23 cellular contexts compared by ENCODE assay signal in genomic region chr4:149706942-149707341, GRCh38.
A peak's percentile ranks its signal among the peaks of the same experiment; 100 is the strongest.
DNase-seq lines count a peak whose midpoint lies in the region; ATAC-seq, FAIRE-seq and TF ChIP-seq lines count a peak whose summit lies in the region.
"Had no signal": no experiment of that assay in that cellular context is flagged by ENCODE, and none has a peak within 500 bp of the region (broad histone marks: within the 10 kb centered on the region; RNA-seq: fewer than 3 reads in every experiment).

No MANE protein-coding gene starts in this region.

- H3K27me3 Mint-ChIP-seq in T-helper 2 cell treated with Interferon-gamma antibody and Interleukin-4, amounts not matched to agents 5 μg/mL and 100 μg/mL, for 36 hours (ENCODE audit: low read depth) = no peaks in the 10 kb centered on the region
- H3K27me3 Mint-ChIP-seq: naive B cell had no signal

- H3K4me3 Mint-ChIP-seq in T-helper 2 cell treated with Interferon-gamma antibody and Interleukin-4, amounts not matched to agents 5 μg/mL and 100 μg/mL, for 36 hours = no peak overlapping the region
- H3K4me3 Mint-ChIP-seq: CD14-positive monocyte; naive B cell; T-helper 1 cell treated with Interleukin-12 subunit alpha and Interleukin-12 subunit beta and Interleukin-4 antibody, amounts not matched to agents 30 μg/mL and 1 μg/mL, for 36 hours had no signal

- H3K9me3 Mint-ChIP-seq in T-helper 2 cell treated with Interferon-gamma antibody and Interleukin-4, amounts not matched to agents 5 μg/mL and 100 μg/mL, for 36 hours = no peaks in the 10 kb centered on the region
- H3K9me3 Mint-ChIP-seq: CD14-positive monocyte; naive B cell; T-helper 1 cell treated with Interleukin-12 subunit alpha and Interleukin-12 subunit beta and Interleukin-4 antibody, amounts not matched to agents 30 μg/mL and 1 μg/mL, for 36 hours had no signal

- no peaks in the 10 kb centered on the region for H3K36me3 Mint-ChIP-seq in T-helper 2 cell treated with Interferon-gamma antibody and Interleukin-4, amounts not matched to agents 5 μg/mL and 100 μg/mL, for 36 hours (ENCODE audit: low read depth)
- H3K36me3 Mint-ChIP-seq: CD14-positive monocyte, naive B cell had no signal

- no peaks in the 10 kb centered on the region for H3K4me1 ChIP-seq in ovary (ENCODE audit: insufficient read depth)
- H3K4me1 ChIP-seq: pancreas, SJCRH30, thyroid gland had no signal

- no peak overlapping the region for H3K27ac Mint-ChIP-seq in T-helper 2 cell treated with Interferon-gamma antibody and Interleukin-4, amounts not matched to agents 5 μg/mL and 100 μg/mL, for 36 hours
- H3K27ac Mint-ChIP-seq: CD14-positive monocyte; naive B cell; T-helper 1 cell treated with Interleukin-12 subunit alpha and Interleukin-12 subunit beta and Interleukin-4 antibody, amounts not matched to agents 30 μg/mL and 1 μg/mL, for 36 hours had no signal

- TF ChIP-seq POLR2A in ovary (IDR thresholded peaks at IDR 0.05) = no peak

- H3K4me3 ChIP-seq in brain microvascular endothelial cell (ENCODE audit: low read depth, low read length) = no peak overlapping the region
- no peak overlapping the region for H3K4me3 ChIP-seq in ovary
- H3K4me3 ChIP-seq: pancreas, SJCRH30, thyroid gland had no signal

- intact Hi-C loops in ovary (cut with DNase I) = no loop called here

- no peaks in the 10 kb centered on the region for H3K9me3 ChIP-seq in ovary
- H3K9me3 ChIP-seq: pancreas, SJCRH30, thyroid gland had no signal

- no peak overlapping the region for H3K27ac ChIP-seq in brain microvascular endothelial cell
- H3K27ac ChIP-seq in ovary = no peak overlapping the region
- H3K27ac ChIP-seq: pancreas, SJCRH30, thyroid gland, VCaP had no signal

- TF ChIP-seq EP300 in ovary (IDR thresholded peaks at IDR 0.05) = no peak

- ATAC-seq in HG03280 (IDR thresholded peaks at IDR 0.05; ENCODE audit: unreplicated experiment) = no peak
- ATAC-seq: pancreas, sciatic nerve had no signal

- FAIRE-seq in urothelium cell line (lab: Jason Lieb, UNC) = no peak
- FAIRE-seq: colon, pancreas had no signal

- DNase-seq in GM04503 (ENCODE audit: low read depth) = peak; percentile 24
- peak; percentile 18 for DNase-seq in brain microvascular endothelial cell
- peak; percentile 9 for DNase-seq in glomerular visceral epithelial cell (ENCODE audit: extremely low spot score)
- DNase-seq in ovary = no peak
- no peak for DNase-seq in urothelium cell line (ENCODE audit: low spot score)
- no peak for DNase-seq in T-helper 2 cell treated with Interferon-gamma antibody and Interleukin-4, amounts not matched to agents 5 μg/mL and 100 μg/mL, for 36 hours (ENCODE audit: low spot score)
- DNase-seq: activated naive CD4-positive, alpha-beta T cell; aorta; DMS 273 treated with DMSO at 0.1 percent for 48 hours; MM.1S; naive B cell; NCI-H1694; NCI-H2227 treated with DMSO at 0.1 percent for 48 hours; pancreas; SJCRH30; stimulated activated naive CD4-positive, alpha-beta T cell; thyroid gland had no signal

- H3K27me3 ChIP-seq in brain microvascular endothelial cell (replicated peaks) = no peaks in the 10 kb centered on the region
- H3K27me3 ChIP-seq in ovary = no peaks in the 10 kb centered on the region
- H3K27me3 ChIP-seq: pancreas, SJCRH30, thyroid gland had no signal

- H3K4me1 Mint-ChIP-seq in T-helper 2 cell treated with Interferon-gamma antibody and Interleukin-4, amounts not matched to agents 5 μg/mL and 100 μg/mL, for 36 hours (ENCODE audit: low read depth) = no peaks in the 10 kb centered on the region
- H3K4me1 Mint-ChIP-seq: CD14-positive monocyte, naive B cell had no signal

- no peaks in the 10 kb centered on the region for H3K36me3 ChIP-seq in brain microvascular endothelial cell (replicated peaks)
- no peaks in the 10 kb centered on the region for H3K36me3 ChIP-seq in ovary
- H3K36me3 ChIP-seq: pancreas, SJCRH30, thyroid gland had no signal

- in situ Hi-C loops in brain microvascular endothelial cell (cut with HindIII; ENCODE audit: low pct_ligation_motif_present, low sequenced_read_pairs) = no loop called here

- no peak for TF ChIP-seq CTCF in brain microvascular endothelial cell (IDR thresholded peaks at IDR 0.05; ENCODE audit: low read depth, low read length, missing control alignments)
- TF ChIP-seq CTCF in ovary (IDR thresholded peaks at IDR 0.05) = no peak

Comparison
In these comparisons a context has a peak if more than half of its experiments do, and no peak if none do; other contexts are left out.
1. DNase-seq: peak in GM04503 (single experiment), brain microvascular endothelial cell (single experiment) and glomerular visceral epithelial cell (single experiment); none in ovary (0 of 5), urothelium cell line (single experiment) and T-helper 2 cell treated with Interferon-gamma antibody and Interleukin-4, amounts not matched to agents 5 μg/mL and 100 μg/mL, for 36 hours (single experiment).